Comparison of ENCODE assay signal across 20 cellular contexts in the genomic region with DNA sequence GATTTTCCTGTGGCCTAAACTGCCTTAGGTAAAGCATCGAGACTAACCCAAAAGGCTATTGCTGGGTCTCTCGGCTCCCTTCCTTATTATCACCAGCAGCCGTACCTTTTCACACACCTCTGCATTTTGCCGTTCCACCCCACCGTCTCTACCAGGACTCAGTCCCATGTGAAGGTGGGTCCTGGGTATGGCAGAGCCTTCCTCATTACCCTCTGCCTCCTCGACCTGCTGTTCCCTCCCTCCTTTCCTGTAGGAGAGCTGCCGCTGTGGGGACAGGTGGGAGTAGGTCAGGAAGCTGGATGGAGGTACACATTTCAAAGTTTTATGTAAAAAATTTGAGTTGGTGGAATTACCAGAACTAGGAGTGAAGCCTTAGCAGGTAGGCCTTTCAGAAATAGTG. TPM values are rescaled to one million over a fixed set of nuclear protein-coding genes. Genes with fewer than 3 reads are reported as not detected.
"Had no signal": no experiment of that assay in that cellular context is flagged by ENCODE, and none has a peak within 500 bp of the region (broad histone marks: within the 10 kb centered on the region; RNA-seq: fewer than 3 reads in every experiment).

No MANE protein-coding gene starts in this region.

- H3K4me3 ChIP-seq: neural progenitor cell, spleen, tibial artery, uterus had no signal

- H3K27me3 ChIP-seq: neural progenitor cell, spleen, tibial artery, uterus had no signal

- H3K9me3 ChIP-seq: tibial artery, uterus had no signal

- H3K27ac ChIP-seq: neural progenitor cell, tibial artery, uterus, WERI-Rb-1 had no signal

- DNase-seq: activated CD4-positive, alpha-beta T cell treated with anti-CD3 and anti-CD28 coated beads for 1 hour; activated CD4-positive, alpha-beta T cell treated with anti-CD3 and anti-CD28 coated beads, Interleukin-2, amount 50 U/mL, for 1 hour; activated CD8-positive, alpha-beta T cell treated with anti-CD3 and anti-CD28 coated beads, Interleukin-2, amount 10 ng/mL, durations not matched to agents 7 days and 5 days; activated gamma-delta T cell; anterior cingulate cortex; caudate nucleus; dermis blood vessel endothelial cell; effector memory CD8-positive, alpha-beta T cell; foreskin melanocyte; kidney; naive thymus-derived CD8-positive, alpha-beta T cell; spleen; stimulated activated CD4-positive, alpha-beta T cell treated with anti-CD3 and anti-CD28 coated beads, Interleukin-4, amount 100 ng/mL, for 24 hours; stimulated activated naive CD4-positive, alpha-beta T cell treated with Interleukin-2 at 50 U/mL for 16 hours; tibial artery; uterus; WERI-Rb-1 had no signal

- H3K4me1 ChIP-seq: neural progenitor cell, spleen, tibial artery, uterus had no signal

- H3K36me3 ChIP-seq: neural progenitor cell, spleen, tibial artery, uterus, WERI-Rb-1 had no signal

- FAIRE-seq: endothelial cell of umbilical vein, kidney had no signal

- H3K9ac ChIP-seq: neural progenitor cell had no signal

RNA-seq across cellular contexts. Expression of a gene that starts 1.8 kb away (rescaled TPM):
- total RNA-seq: progenitor cell of endocrine pancreas had no signal
